ENCODE assay signal across 34 cellular contexts in the genomic region with DNA sequence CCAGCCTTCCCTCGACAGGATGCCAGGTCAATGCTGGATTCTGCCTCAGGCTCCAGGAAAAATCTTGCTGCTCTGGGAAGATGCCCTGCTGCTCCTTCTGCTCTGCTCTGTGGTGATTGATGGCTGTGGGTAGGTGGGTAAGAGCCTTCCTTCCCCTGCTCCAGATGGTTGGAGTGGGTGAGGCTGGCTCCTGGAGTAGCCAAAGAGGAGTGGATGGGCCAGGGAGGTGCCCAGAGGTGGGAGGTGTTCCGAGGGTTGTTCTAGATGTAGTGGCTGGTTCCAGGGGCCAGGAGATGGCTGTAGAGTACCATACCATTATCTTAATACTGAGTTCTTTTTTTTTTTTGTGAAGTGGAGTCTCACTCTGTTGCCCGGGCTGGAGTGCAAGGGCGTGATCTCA.
"Had no signal": no experiment of that assay in that cellular context is flagged by ENCODE, and none has a peak within 500 bp of the region (broad histone marks: within the 10 kb centered on the region; RNA-seq: fewer than 3 reads in every experiment).

No MANE protein-coding gene starts in this region.

- H3K9ac ChIP-seq: KMS-11 had no signal

- H3K4me2 ChIP-seq: KMS-11 had no signal

- H3K9me3 ChIP-seq: MG63 had no signal

- H3K27me3 ChIP-seq: MG63 had no signal

- H3K27ac ChIP-seq: KMS-11 had no signal

- H3K36me3 ChIP-seq: MG63 had no signal

- H3K4me3 ChIP-seq: MG63 had no signal

- DNase-seq: Karpas-422, Kasumi-1, MG63, MM.1S, NCI-H1048, NCI-H1092, NCI-H1092 treated with DMSO at 0.1 percent for 48 hours, NCI-H1105, NCI-H1105 treated with DMSO at 0.1 percent for 48 hours, NCI-H1417, NCI-H1417 treated with DMSO at 0.1 percent for 48 hours, NCI-H1436, NCI-H1436 treated with DMSO at 0.1 percent for 48 hours, NCI-H146, NCI-H1694, NCI-H1694 treated with DMSO at 0.1 percent for 48 hours, NCI-H187, NCI-H187 treated with DMSO at 0.1 percent for 48 hours, NCI-H1930, NCI-H2029, NCI-H2029 treated with DMSO at 0.1 percent for 48 hours, NCI-H2081, NCI-H2081 treated with DMSO at 0.1 percent for 48 hours, NCI-H2107, NCI-H2171, NCI-H2171 treated with DMSO at 0.1 percent for 48 hours, NCI-H2227 treated with DMSO at 0.1 percent for 48 hours, NCI-H226, NCI-H345, NCI-H446, NCI-H446 treated with DMSO at 0.1 percent for 48 hours, NCI-H510A, NCI-H510A treated with DMSO at 0.1 percent for 48 hours had no signal
